Comparison of ENCODE assay signal across 21 cellular contexts in the genomic region with DNA sequence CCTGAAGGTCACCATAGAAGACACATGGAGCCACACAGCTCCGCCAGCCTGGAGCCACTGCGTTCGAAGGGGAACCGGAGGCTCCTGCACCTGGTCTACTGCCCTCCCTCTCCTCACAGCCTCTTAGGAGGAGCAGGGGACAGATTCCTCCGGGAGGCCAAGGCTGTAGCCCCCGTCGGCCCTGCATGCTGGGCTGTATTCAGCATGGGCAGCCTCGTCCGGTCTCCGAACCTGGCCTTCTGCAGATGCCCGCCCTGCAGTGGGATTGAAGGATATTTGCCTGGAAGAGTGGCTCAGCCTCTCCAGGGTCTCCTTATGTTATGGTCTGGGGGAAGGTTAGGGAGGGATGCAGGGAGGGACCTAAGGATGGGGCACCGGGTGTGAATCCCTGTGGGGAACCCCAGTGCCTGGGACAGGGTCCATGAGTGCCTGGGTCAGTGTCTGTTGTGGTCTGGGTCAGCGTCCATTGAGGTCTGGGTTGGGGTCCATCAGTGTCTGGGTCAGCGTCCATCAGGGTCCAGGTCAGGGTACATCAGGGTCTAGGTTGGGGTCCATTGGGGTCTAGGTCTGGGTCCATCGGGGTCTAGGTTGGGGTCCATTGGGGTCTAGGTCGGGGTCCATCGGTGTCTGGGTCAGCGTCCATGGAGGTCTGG. TPM values are rescaled to one million over a fixed set of nuclear protein-coding genes. Genes with fewer than 3 reads are reported as not detected.
"Had no signal": no experiment of that assay in that cellular context is flagged by ENCODE, and none has a peak within 500 bp of the region (broad histone marks: within the 10 kb centered on the region; RNA-seq: fewer than 3 reads in every experiment).

No MANE protein-coding gene starts in this region.

- ATAC-seq: sciatic nerve; SK-N-SH treated with all-trans-retinoic acid at 6 μM for 48 hours; stimulated activated memory B cell treated with anti-CD40 and anti-IgM and Interleukin-4, amounts not matched to agents 10 μg/mL and 1 μg/mL and 100 μg/mL, for 72 hours; T-cell had no signal

- H3K4me1 ChIP-seq: breast epithelium, esophagus squamous epithelium, upper lobe of left lung had no signal

- H3K27ac ChIP-seq: breast epithelium, esophagus squamous epithelium, testis, upper lobe of left lung had no signal

- H3K27me3 ChIP-seq: breast epithelium, esophagus squamous epithelium, testis, upper lobe of left lung had no signal

- H3K9me3 Mint-ChIP-seq: activated B cell treated with CpG ODN at 0.5 μM for 24 hours, T-cell had no signal

- H3K27ac Mint-ChIP-seq: activated B cell treated with CpG ODN at 0.5 μM for 24 hours; activated T-helper 1 cell treated with anti-CD3 and anti-CD28 coated beads, Interleukin-12 subunit alpha, Interleukin-12 subunit beta, Interleukin-2, Interleukin-4 antibody, amounts not matched to agents 30 ng/mL and 10 ng/mL and 1 ng/mL, durations not matched to agents 14 hours and 24 hours and 36 hours; dendritic cell treated with granulocyte-macrophage colony-stimulating factor and Interleukin-4, amounts not matched to agents 40 ng/mL and 50 ng/mL, for 4 days; stimulated activated memory B cell treated with anti-CD40 and anti-IgM and Interleukin-4, amounts not matched to agents 10 μg/mL and 1 μg/mL and 100 μg/mL, for 72 hours had no signal

- H3K36me3 Mint-ChIP-seq: T-cell had no signal

- H3K4me3 Mint-ChIP-seq: activated B cell treated with CpG ODN at 0.5 μM for 24 hours; activated T-helper 1 cell treated with anti-CD3 and anti-CD28 coated beads, Interleukin-12 subunit alpha, Interleukin-12 subunit beta, Interleukin-2, Interleukin-4 antibody, amounts not matched to agents 30 ng/mL and 10 ng/mL and 1 ng/mL, durations not matched to agents 14 hours and 24 hours and 36 hours; dendritic cell treated with granulocyte-macrophage colony-stimulating factor and Interleukin-4, amounts not matched to agents 40 ng/mL and 50 ng/mL, for 4 days; stimulated activated memory B cell treated with anti-CD40 and anti-IgM and Interleukin-4, amounts not matched to agents 10 μg/mL and 1 μg/mL and 100 μg/mL, for 72 hours had no signal

- H3K36me3 ChIP-seq: breast epithelium, esophagus squamous epithelium, upper lobe of left lung had no signal

- H3K4me3 ChIP-seq: breast epithelium, esophagus squamous epithelium, testis, upper lobe of left lung had no signal

- DNase-seq: activated B cell treated with CpG ODN at 0.5 μM for 24 hours; activated CD4-positive, alpha-beta T cell treated with anti-CD3 and anti-CD28 coated beads for 48 hours; activated naive CD4-positive, alpha-beta T cell; cerebellar nuclear complex; effector memory CD4-positive, alpha-beta T cell; esophagus squamous epithelium; mammary epithelial cell; stimulated activated CD4-positive, alpha-beta T cell treated with anti-CD3 and anti-CD28 coated beads, Interleukin-4, amount 100 ng/mL, for 4 hours; T-cell; T-helper 9 cell; testis had no signal

- H3K9me3 ChIP-seq: testis had no signal

RNA-seq across cellular contexts. Expression of gene SPRN, which starts 16.3 kb away (rescaled TPM):
- total RNA-seq: activated B cell treated with CpG ODN at 0.5 μM for 24 hours; activated CD8-positive, alpha-beta memory T cell treated with anti-CD3 and anti-CD28 coated beads for 36 hours; activated T-helper 1 cell treated with anti-CD3 and anti-CD28 coated beads, Interleukin-12 subunit alpha, Interleukin-12 subunit beta, Interleukin-2, Interleukin-4 antibody, amounts not matched to agents 30 ng/mL and 10 ng/mL and 1 ng/mL, durations not matched to agents 14 hours and 24 hours and 36 hours; esophagus squamous epithelium; pulmonary artery endothelial cell had no signal
- polyA plus RNA-seq: endothelial cell of umbilical vein had no signal
